ENCODE assay signal across 1 cellular context in genomic region chr10:13894412-13895093, GRCh38.
TF ChIP-seq lines count a peak whose summit lies in the region.

No MANE protein-coding gene starts in this region.

TF ChIP-seq in WTC11, 78 proteins besides CTCF, POLR2A, EP300 and RAD21 (continued from another document):
- TF ChIP-seq, protein P1, sequence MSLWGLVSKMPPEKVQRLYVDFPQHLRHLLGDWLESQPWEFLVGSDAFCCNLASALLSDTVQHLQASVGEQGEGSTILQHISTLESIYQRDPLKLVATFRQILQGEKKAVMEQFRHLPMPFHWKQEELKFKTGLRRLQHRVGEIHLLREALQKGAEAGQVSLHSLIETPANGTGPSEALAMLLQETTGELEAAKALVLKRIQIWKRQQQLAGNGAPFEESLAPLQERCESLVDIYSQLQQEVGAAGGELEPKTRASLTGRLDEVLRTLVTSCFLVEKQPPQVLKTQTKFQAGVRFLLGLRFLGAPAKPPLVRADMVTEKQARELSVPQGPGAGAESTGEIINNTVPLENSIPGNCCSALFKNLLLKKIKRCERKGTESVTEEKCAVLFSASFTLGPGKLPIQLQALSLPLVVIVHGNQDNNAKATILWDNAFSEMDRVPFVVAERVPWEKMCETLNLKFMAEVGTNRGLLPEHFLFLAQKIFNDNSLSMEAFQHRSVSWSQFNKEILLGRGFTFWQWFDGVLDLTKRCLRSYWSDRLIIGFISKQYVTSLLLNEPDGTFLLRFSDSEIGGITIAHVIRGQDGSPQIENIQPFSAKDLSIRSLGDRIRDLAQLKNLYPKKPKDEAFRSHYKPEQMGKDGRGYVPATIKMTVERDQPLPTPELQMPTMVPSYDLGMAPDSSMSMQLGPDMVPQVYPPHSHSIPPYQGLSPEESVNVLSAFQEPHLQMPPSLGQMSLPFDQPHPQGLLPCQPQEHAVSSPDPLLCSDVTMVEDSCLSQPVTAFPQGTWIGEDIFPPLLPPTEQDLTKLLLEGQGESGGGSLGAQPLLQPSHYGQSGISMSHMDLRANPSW (CRISPR knock-in tag; conservative IDR thresholded peaks at IDR 0.05; ENCODE audit: low read depth), result no peak
- TF ChIP-seq E2F5 (CRISPR knock-in tag; IDR thresholded peaks at IDR 0.05) (no peak), CDX4 (CRISPR knock-in tag; IDR thresholded peaks at IDR 0.05; ENCODE audit: borderline replicate concordance) (no peak), SMAD4 (CRISPR knock-in tag; IDR thresholded peaks at IDR 0.05) (no peak), ZNF416 (CRISPR knock-in tag; IDR thresholded peaks at IDR 0.05) (no peak), RELA (CRISPR knock-in tag; IDR thresholded peaks at IDR 0.05; ENCODE audit: borderline replicate concordance) (no peak), ZNF423 (CRISPR knock-in tag; IDR thresholded peaks at IDR 0.05) (no peak), CREM (CRISPR knock-in tag; IDR thresholded peaks at IDR 0.05) (no peak)
- TF ChIP-seq, protein P2, sequence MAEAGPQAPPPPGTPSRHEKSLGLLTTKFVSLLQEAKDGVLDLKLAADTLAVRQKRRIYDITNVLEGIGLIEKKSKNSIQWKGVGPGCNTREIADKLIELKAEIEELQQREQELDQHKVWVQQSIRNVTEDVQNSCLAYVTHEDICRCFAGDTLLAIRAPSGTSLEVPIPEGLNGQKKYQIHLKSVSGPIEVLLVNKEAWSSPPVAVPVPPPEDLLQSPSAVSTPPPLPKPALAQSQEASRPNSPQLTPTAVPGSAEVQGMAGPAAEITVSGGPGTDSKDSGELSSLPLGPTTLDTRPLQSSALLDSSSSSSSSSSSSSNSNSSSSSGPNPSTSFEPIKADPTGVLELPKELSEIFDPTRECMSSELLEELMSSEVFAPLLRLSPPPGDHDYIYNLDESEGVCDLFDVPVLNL (CRISPR knock-in tag; IDR thresholded peaks at IDR 0.05; ENCODE audit: borderline replicate concordance, low read depth), result no peak
